ENCODE assay signal across 22 cellular contexts in the genomic region with DNA sequence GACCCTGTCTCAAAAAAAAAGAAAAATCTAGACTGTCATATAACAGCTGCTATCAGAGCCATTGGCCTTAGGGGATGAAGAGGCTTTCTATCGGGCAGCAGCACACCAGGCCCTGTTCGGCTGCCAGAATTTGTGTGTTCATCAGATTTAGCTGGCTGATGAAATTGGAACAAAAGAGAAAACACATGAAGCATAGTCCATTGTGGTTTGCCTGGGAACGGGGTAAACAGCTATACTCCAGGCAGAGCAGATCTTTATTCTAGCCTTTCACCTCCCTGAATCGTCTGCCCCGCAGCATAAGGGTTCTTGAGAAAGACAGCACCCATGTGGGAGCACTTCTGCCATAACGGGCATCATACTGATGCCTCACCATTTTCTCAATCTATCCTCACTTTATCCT. TPM values are rescaled to one million over a fixed set of nuclear protein-coding genes. Genes with fewer than 3 reads are reported as not detected.
DNase-seq lines count a peak whose midpoint lies in the region; ATAC-seq and TF ChIP-seq lines count a peak whose summit lies in the region.
"Had no signal": no experiment of that assay in that cellular context is flagged by ENCODE, and none has a peak within 500 bp of the region (broad histone marks: within the 10 kb centered on the region; RNA-seq: fewer than 3 reads in every experiment).

No MANE protein-coding gene starts in this region.

- H3K27me3 Mint-ChIP-seq in brain (peaks cover 3% of the 10 kb centered on the region), immature natural killer cell (ENCODE audit: low read depth in 3 of 3) (peaks cover 0 to 10% (median 5%) of the 10 kb centered on the region in 3 donors)
- H3K27me3 Mint-ChIP-seq in CD8-positive, alpha-beta T cell (ENCODE audit: low read depth), result no peaks in the 10 kb centered on the region
- H3K27me3 Mint-ChIP-seq: CD4-positive, alpha-beta T cell had no signal

- no peaks in the 10 kb centered on the region for H3K27me3 ChIP-seq in GM23248 (replicated peaks; ENCODE audit: insufficient read depth)
- H3K27me3 ChIP-seq in spleen (replicated peaks in 1 of 7), result no peaks in the 10 kb centered on the region
- H3K27me3 ChIP-seq in CD8-positive, alpha-beta T cell (ENCODE audit: insufficient read depth, low read length), result no peaks in the 10 kb centered on the region
- H3K27me3 ChIP-seq: BE2C had no signal

- no peak for ATAC-seq in CD8-positive, alpha-beta T cell
- no peak for ATAC-seq in mucosa of descending colon
- ATAC-seq: PC-3 had no signal

- H3K79me2 ChIP-seq in GM23248 (ENCODE audit: insufficient read depth), result no peaks in the 10 kb centered on the region

- no peaks in the 10 kb centered on the region for H4K20me1 ChIP-seq in GM23248 (ENCODE audit: insufficient read depth)

- H3K9me3 Mint-ChIP-seq in brain, result peaks cover 0 to 31% (median 6%) of the 10 kb centered on the region in 5 experiments
- H3K9me3 Mint-ChIP-seq in immature natural killer cell, result no peaks in the 10 kb centered on the region
- H3K9me3 Mint-ChIP-seq in CD8-positive, alpha-beta T cell, result no peaks in the 10 kb centered on the region
- H3K9me3 Mint-ChIP-seq: CD4-positive, alpha-beta T cell; HFFc6 had no signal

- TF ChIP-seq CTCF in brain (conservative IDR thresholded peaks at IDR 0.05), result no peak
- no peak for TF ChIP-seq CTCF in spleen (IDR thresholded peaks at IDR 0.05 in 8 of 11, conservative IDR thresholded peaks at IDR 0.05 in 3 of 11)
- no peak for TF ChIP-seq CTCF in CD8-positive, alpha-beta T cell (IDR thresholded peaks at IDR 0.05)
- TF ChIP-seq CTCF in mucosa of descending colon (IDR thresholded peaks at IDR 0.05), result no peak

- CTCF ChIA-PET in CD8-positive, alpha-beta T cell (lab: Charles Lee), result interaction anchor here (0.7 kb wide), 1 partner anchor 133 kb away, joined by 3 read pairs; no protein-coding TSS in a partner anchor

- H3K9me2 ChIP-seq in GM23248 (ENCODE audit: insufficient read depth), result no peaks in the 10 kb centered on the region

- peak overlapping the region; percentile 47 to 86 (median 61) for H3K27ac Mint-ChIP-seq in brain
- H3K27ac Mint-ChIP-seq in immature natural killer cell, result peak overlapping the region in 5 of 6 donors; percentile 80 to 97 (median 89)
- H3K27ac Mint-ChIP-seq in CD8-positive, alpha-beta T cell, result no peak overlapping the region
- H3K27ac Mint-ChIP-seq: HFFc6 had no signal

- DNase-seq in GM23248 (peak; percentile 6), immature natural killer cell (no peak), spleen (peak; percentile 9), NCI-H510A (lab: John Stamatoyannopoulos, UW) (no peak), COLO829 (ENCODE audit: low spot score) (no peak), mucosa of descending colon (no peak)
- DNase-seq in CD8-positive, alpha-beta T cell, result no peak
- DNase-seq: BE2C; Calu3; CD4-positive, alpha-beta T cell; DMS79; H7; HFFc6; KG1; NCI-H1105 treated with DMSO at 0.1 percent for 48 hours; NCI-H1694; NCI-H524; PC-3; RPMI8226; SHP77 treated with DMSO at 0.1 percent for 48 hours had no signal

- no peak overlapping the region for H3K27ac ChIP-seq in GM23248
- no peak overlapping the region for H3K27ac ChIP-seq in spleen
- H3K27ac ChIP-seq in CD8-positive, alpha-beta T cell (ENCODE audit: low read depth, low read length), result no peak overlapping the region

- peaks cover 35% of the 10 kb centered on the region for H3K4me1 Mint-ChIP-seq in brain
- H3K4me1 Mint-ChIP-seq in immature natural killer cell, result peaks cover 52 to 56% of the 10 kb centered on the region in 2 donors
- peaks cover 21% of the 10 kb centered on the region for H3K4me1 Mint-ChIP-seq in CD8-positive, alpha-beta T cell (ENCODE audit: low read depth)

- H3K9ac ChIP-seq in GM23248, result no peak overlapping the region

- no peak overlapping the region for H2AFZ ChIP-seq in GM23248

- intact Hi-C loops in spleen (cut with DNase I; ENCODE audit: low total_unique reads) (no loop called here), mucosa of descending colon (cut with DNase I, micrococcal nuclease) (no loop called here)
- intact Hi-C loops in CD8-positive, alpha-beta T cell (cut with DNase I, micrococcal nuclease), result no loop called here

- POLR2A ChIA-PET in CD8-positive, alpha-beta T cell (lab: Charles Lee), result no interaction called here

- H3K4me1 ChIP-seq in GM23248 (ENCODE audit: insufficient read depth), result no peaks in the 10 kb centered on the region
- peaks cover 0 to 35% (median 13%) of the 10 kb centered on the region in 6 donors for H3K4me1 ChIP-seq in spleen
- peaks cover 21% of the 10 kb centered on the region for H3K4me1 ChIP-seq in CD8-positive, alpha-beta T cell (ENCODE audit: insufficient read depth, low read length)
- H3K4me1 ChIP-seq in mucosa of descending colon (ENCODE audit: low read depth), result no peaks in the 10 kb centered on the region
- H3K4me1 ChIP-seq: BE2C had no signal

- H3K4me3 Mint-ChIP-seq in brain (no peak overlapping the region), immature natural killer cell (peak overlapping the region in 4 of 5 donors; percentile 15 to 71 (median 41))
- H3K4me3 Mint-ChIP-seq in CD8-positive, alpha-beta T cell, result no peak overlapping the region
- H3K4me3 Mint-ChIP-seq: CD4-positive, alpha-beta T cell; HFFc6 had no signal

- no peak for TF ChIP-seq POLR2A in spleen (IDR thresholded peaks at IDR 0.05)

- no peaks in the 10 kb centered on the region for H3F3A ChIP-seq in GM23248 (ENCODE audit: insufficient read depth)

- no peak overlapping the region for H3K4me3 ChIP-seq in GM23248
- no peak overlapping the region for H3K4me3 ChIP-seq in spleen
- H3K4me3 ChIP-seq in CD8-positive, alpha-beta T cell (ENCODE audit: low read depth, low read length), result no peak overlapping the region
- no peak overlapping the region for H3K4me3 ChIP-seq in mucosa of descending colon

- H3K9me3 ChIP-seq in GM23248 (ENCODE audit: low read depth) (no peaks in the 10 kb centered on the region), spleen (no peaks in the 10 kb centered on the region), mucosa of descending colon (no peaks in the 10 kb centered on the region)
- H3K9me3 ChIP-seq in CD8-positive, alpha-beta T cell (ENCODE audit: low read length), result no peaks in the 10 kb centered on the region
- H3K9me3 ChIP-seq: BE2C had no signal

- H3K4me2 ChIP-seq in GM23248 (ENCODE audit: unreplicated experiment), result no peak overlapping the region

- in situ Hi-C loops in GM23248 (cut with MboI), result no loop called here

- 40 to 54% methylated on average over 6 of the region's 6 CpGs for WGBS in GM23248 (ENCODE audit: low coverage in 1 of 2, low lambda C conversion rate in 2 of 2, missing lambda C conversion rate in 2 of 2), 2 experiments
- WGBS in spleen, 5 donors, result 82 to 92% (median 90%) methylated on average over 6 of the region's 6 CpGs

- no peaks in the 10 kb centered on the region for H3K36me3 ChIP-seq in GM23248 (ENCODE audit: low read depth)
- H3K36me3 ChIP-seq in spleen, result no peaks in the 10 kb centered on the region
- H3K36me3 ChIP-seq in CD8-positive, alpha-beta T cell (ENCODE audit: insufficient read depth, low read length), result no peaks in the 10 kb centered on the region
- no peaks in the 10 kb centered on the region for H3K36me3 ChIP-seq in mucosa of descending colon (ENCODE audit: low read depth)
- H3K36me3 ChIP-seq: BE2C had no signal

- no peaks in the 10 kb centered on the region for H3K36me3 Mint-ChIP-seq in brain
- H3K36me3 Mint-ChIP-seq in immature natural killer cell, result no peaks in the 10 kb centered on the region
- H3K36me3 Mint-ChIP-seq in CD8-positive, alpha-beta T cell, result no peaks in the 10 kb centered on the region

RNA-seq across cellular contexts. Expression of gene TKTL1, which starts 11.6 kb away (rescaled TPM):
- total RNA-seq in GM23248 (2014; rRNA removed; shearing (Covaris generic)), result not detected in 2 replicates
- polyA plus RNA-seq in GM23248 (2016; fragmentation: Nextera tagmentation; extraction: Ambion mirVana) (not detected in 2 replicates), brain (ENCODE audit: insufficient read depth, low read depth, low replicate concordance) (0.41 TPM), immature natural killer cell (100 to 1,000 TPM in 1 of 3 donors, 10 to 100 TPM in 2; 58.7 to 282 (median 69.8) TPM), spleen (under 1 TPM; 0.13 to 0.57 (median 0.24) TPM)
- total RNA-seq in spleen (1 to 10 TPM in 3 of 7 donors, under 1 TPM in 3, not detected in 1; 0.42 to 3.7 (median 1.2) TPM), mucosa of descending colon (not detected)
- 1 to 10 TPM in 1 of 2 experiments, under 1 TPM in 1; 1.00 to 1.3 TPM for total RNA-seq in CD8-positive, alpha-beta T cell
- total RNA-seq: Calu3, HFFc6, HT-29, PC-3 had no signal

RNA-seq across cellular contexts. Expression of gene TEX28, which starts 12.3 kb away (rescaled TPM):
- not detected in 2 replicates for total RNA-seq in GM23248 (2014; rRNA removed; shearing (Covaris generic))
- not detected in 2 replicates for polyA plus RNA-seq in GM23248 (2016; fragmentation: Nextera tagmentation; extraction: Ambion mirVana)
- not detected for polyA plus RNA-seq in brain (ENCODE audit: insufficient read depth, low read depth, low replicate concordance)
- polyA plus RNA-seq in immature natural killer cell, result under 1 TPM in 1 of 3 donors, not detected in 2; 0.46 TPM
- not detected for total RNA-seq in spleen
- polyA plus RNA-seq in spleen, result not detected
- not detected for total RNA-seq in CD8-positive, alpha-beta T cell
- not detected for total RNA-seq in mucosa of descending colon
- total RNA-seq: Calu3; CD4-positive, alpha-beta T cell; H7; HFFc6; HT-29 had no signal

RNA-seq across cellular contexts. Expression of gene OPN1MW3, which starts 49.8 kb away (rescaled TPM):
- not detected in 2 replicates for total RNA-seq in GM23248 (2014; rRNA removed; shearing (Covaris generic))
- polyA plus RNA-seq in GM23248 (2016; fragmentation: Nextera tagmentation; extraction: Ambion mirVana) (not detected in 2 replicates), brain (ENCODE audit: insufficient read depth, low read depth, low replicate concordance) (not detected), immature natural killer cell (under 1 TPM in 2 of 3 donors, not detected in 1; 0.16 to 0.19 TPM), spleen (not detected)
- total RNA-seq in spleen (not detected), mucosa of descending colon (not detected)
- total RNA-seq in CD8-positive, alpha-beta T cell, result not detected
- total RNA-seq: Calu3; CD4-positive, alpha-beta T cell; H7; HFFc6; HT-29; PC-3 had no signal

Comparison
In these comparisons a context has a peak if more than half of its experiments do, and no peak if none do; other contexts are left out.
1. DNase-seq: peak in GM23248 (single experiment) and spleen (single experiment); none in immature natural killer cell (0 of 3), NCI-H510A (single experiment), CD8-positive, alpha-beta T cell (0 of 7), COLO829 (single experiment) and mucosa of descending colon (0 of 3).
2. H3K4me3 Mint-ChIP-seq: peak in immature natural killer cell (4 of 5); none in brain (0 of 5) and CD8-positive, alpha-beta T cell (single experiment).